Comparison of ENCODE assay signal across 17 cellular contexts in genomic region chr7:44432381-44432977, GRCh38. TPM values are rescaled to one million over a fixed set of nuclear protein-coding genes. Genes with fewer than 3 reads are reported as not detected.
DNase-seq lines count a peak whose midpoint lies in the region; ATAC-seq, FAIRE-seq and TF ChIP-seq lines count a peak whose summit lies in the region.
"Had no signal": no experiment of that assay in that cellular context is flagged by ENCODE, and none has a peak within 500 bp of the region (broad histone marks: within the 10 kb centered on the region; RNA-seq: fewer than 3 reads in every experiment).

No MANE protein-coding gene starts in this region.

- TF ChIP-seq POLR2A in ovary (IDR thresholded peaks at IDR 0.05) = no peak
- TF ChIP-seq POLR2A in Peyer's patch (IDR thresholded peaks at IDR 0.05) = no peak

- H3K36me3 ChIP-seq in bronchial epithelial cell (ENCODE audit: control insufficient read depth, insufficient read depth, low read length) = peaks cover 4% of the 10 kb centered on the region
- H3K36me3 ChIP-seq in ovary = no peaks in the 10 kb centered on the region
- no peaks in the 10 kb centered on the region for H3K36me3 ChIP-seq in Peyer's patch

- ATAC-seq in activated CD8-positive, alpha-beta T cell treated with anti-CD3 and anti-CD28 coated beads, Interleukin-2, amount 10 ng/mL, durations not matched to agents 7 days and 5 days = no peak
- no peak for ATAC-seq in activated CD8-positive, alpha-beta T cell treated with anti-CD3 and anti-CD28 coated beads for 36 hours
- ATAC-seq in HG03108 (IDR thresholded peaks at IDR 0.05; ENCODE audit: unreplicated experiment) = no peak
- ATAC-seq: SK-N-SH treated with all-trans-retinoic acid at 6 μM for 48 hours had no signal

- H3K4me3 Mint-ChIP-seq in activated CD8-positive, alpha-beta T cell treated with anti-CD3 and anti-CD28 coated beads, Interleukin-2, amount 10 ng/mL, durations not matched to agents 7 days and 5 days = no peak overlapping the region
- no peak overlapping the region for H3K4me3 Mint-ChIP-seq in activated CD8-positive, alpha-beta T cell treated with anti-CD3 and anti-CD28 coated beads for 36 hours
- H3K4me3 Mint-ChIP-seq: H9 had no signal

- TF ChIP-seq EP300 in ovary (IDR thresholded peaks at IDR 0.05) = no peak

- CTCF ChIA-PET in activated CD8-positive, alpha-beta T cell treated with anti-CD3 and anti-CD28 coated beads, Interleukin-2, amount 10 ng/mL, durations not matched to agents 7 days and 5 days (lab: Charles Lee) = interaction anchor here (0.6 to 2.4 kb wide), 5 partner anchors 9 to 45 kb away, joined by 3 to 8 read pairs (median 3); no protein-coding TSS in a partner anchor
- CTCF ChIA-PET in activated CD8-positive, alpha-beta T cell treated with anti-CD3 and anti-CD28 coated beads for 36 hours (lab: Charles Lee) = interaction anchor here (1.0 to 1.3 kb wide), 5 partner anchors 9 to 133 kb away, joined by 3 to 4 read pairs (median 3); no protein-coding TSS in a partner anchor

- 86 to 92% (median 92%) methylated on average over 6 of the region's 6 CpGs for WGBS in ovary, 3 donors

- H3K9me3 ChIP-seq in ovary (no peaks in the 10 kb centered on the region), Peyer's patch (no peaks in the 10 kb centered on the region)

- no peak overlapping the region for H3K4me3 ChIP-seq in bronchial epithelial cell (ENCODE audit: low read depth, low read length)
- H3K4me3 ChIP-seq in ovary = no peak overlapping the region
- no peak overlapping the region for H3K4me3 ChIP-seq in Peyer's patch

- peaks cover 16% of the 10 kb centered on the region for H3K4me1 Mint-ChIP-seq in activated CD8-positive, alpha-beta T cell treated with anti-CD3 and anti-CD28 coated beads, Interleukin-2, amount 10 ng/mL, durations not matched to agents 7 days and 5 days (ENCODE audit: low read depth)
- peaks cover 48% of the 10 kb centered on the region for H3K4me1 Mint-ChIP-seq in activated CD8-positive, alpha-beta T cell treated with anti-CD3 and anti-CD28 coated beads for 36 hours (ENCODE audit: low read depth)

- peak overlapping the region; percentile 18 for H3K27ac Mint-ChIP-seq in activated CD8-positive, alpha-beta T cell treated with anti-CD3 and anti-CD28 coated beads, Interleukin-2, amount 10 ng/mL, durations not matched to agents 7 days and 5 days
- no peak overlapping the region for H3K27ac Mint-ChIP-seq in activated CD8-positive, alpha-beta T cell treated with anti-CD3 and anti-CD28 coated beads for 36 hours
- H3K27ac Mint-ChIP-seq: H9 had no signal

- H3K36me3 Mint-ChIP-seq in activated CD8-positive, alpha-beta T cell treated with anti-CD3 and anti-CD28 coated beads, Interleukin-2, amount 10 ng/mL, durations not matched to agents 7 days and 5 days (ENCODE audit: low read depth) = peaks cover 12% of the 10 kb centered on the region
- H3K36me3 Mint-ChIP-seq in activated CD8-positive, alpha-beta T cell treated with anti-CD3 and anti-CD28 coated beads for 36 hours (ENCODE audit: low read depth) = peaks cover 14% of the 10 kb centered on the region

- intact Hi-C loops in activated CD8-positive, alpha-beta T cell treated with anti-CD3 and anti-CD28 coated beads for 36 hours (cut with micrococcal nuclease) = no loop called here
- intact Hi-C loops in ovary (cut with DNase I) = no loop called here

- peak; percentile 23 for FAIRE-seq in bronchial epithelial cell (lab: Jason Lieb, UNC)
- FAIRE-seq: A204.1 had no signal

- no peak for TF ChIP-seq CTCF in activated CD8-positive, alpha-beta T cell treated with anti-CD3 and anti-CD28 coated beads for 36 hours (IDR thresholded peaks at IDR 0.05)
- no peak for TF ChIP-seq CTCF in bronchial epithelial cell (IDR thresholded peaks at IDR 0.05; ENCODE audit: insufficient read depth, low read length, severe bottlenecking)
- TF ChIP-seq CTCF in ovary (IDR thresholded peaks at IDR 0.05) = no peak
- TF ChIP-seq CTCF in Peyer's patch (IDR thresholded peaks at IDR 0.05) = no peak

- POLR2A ChIA-PET in activated CD8-positive, alpha-beta T cell treated with anti-CD3 and anti-CD28 coated beads, Interleukin-2, amount 10 ng/mL, durations not matched to agents 7 days and 5 days (lab: Charles Lee) = no interaction called here
- POLR2A ChIA-PET in activated CD8-positive, alpha-beta T cell treated with anti-CD3 and anti-CD28 coated beads for 36 hours (lab: Charles Lee) = interaction anchor here (0.8 to 1.0 kb wide), 2 partner anchors 15 to 44 kb away, joined by 3 read pairs; no protein-coding TSS in a partner anchor

- H3K9me3 Mint-ChIP-seq in activated CD8-positive, alpha-beta T cell treated with anti-CD3 and anti-CD28 coated beads, Interleukin-2, amount 10 ng/mL, durations not matched to agents 7 days and 5 days (ENCODE audit: insufficient read depth) = no peaks in the 10 kb centered on the region
- no peaks in the 10 kb centered on the region for H3K9me3 Mint-ChIP-seq in activated CD8-positive, alpha-beta T cell treated with anti-CD3 and anti-CD28 coated beads for 36 hours
- H3K9me3 Mint-ChIP-seq: H9 had no signal

- DNase-seq in activated CD8-positive, alpha-beta T cell treated with anti-CD3 and anti-CD28 coated beads, Interleukin-2, amount 10 ng/mL, durations not matched to agents 7 days and 5 days = no peak
- DNase-seq in activated CD8-positive, alpha-beta T cell treated with anti-CD3 and anti-CD28 coated beads for 36 hours = no peak
- peak; percentile 6 for DNase-seq in MV-4-11 (lab: John Stamatoyannopoulos, UW)
- no peak for DNase-seq in bronchial epithelial cell (ENCODE audit: low read depth)
- peak; percentile 77 for DNase-seq in putamen (ENCODE audit: low spot score)
- DNase-seq in ovary = no peak
- no peak for DNase-seq in Peyer's patch
- DNase-seq: H9, KG1, NCI-H187 treated with DMSO at 0.1 percent for 48 hours, NCI-H446, NCI-H748 treated with DMSO at 0.1 percent for 48 hours, Right ventricle myocardium superior had no signal

- H3K27ac ChIP-seq in ovary (no peak overlapping the region), Peyer's patch (no peak overlapping the region)
- H3K27ac ChIP-seq: HL-60 had no signal

- H3K27me3 Mint-ChIP-seq in activated CD8-positive, alpha-beta T cell treated with anti-CD3 and anti-CD28 coated beads, Interleukin-2, amount 10 ng/mL, durations not matched to agents 7 days and 5 days (ENCODE audit: low read depth) = no peaks in the 10 kb centered on the region
- H3K27me3 Mint-ChIP-seq in activated CD8-positive, alpha-beta T cell treated with anti-CD3 and anti-CD28 coated beads for 36 hours = no peaks in the 10 kb centered on the region

- H3K27me3 ChIP-seq in bronchial epithelial cell (ENCODE audit: control insufficient read depth, insufficient read depth, low read length) (no peaks in the 10 kb centered on the region), ovary (no peaks in the 10 kb centered on the region), Peyer's patch (no peaks in the 10 kb centered on the region)

- H3K4me1 ChIP-seq in ovary (ENCODE audit: insufficient read depth) (no peaks in the 10 kb centered on the region), Peyer's patch (no peaks in the 10 kb centered on the region)

RNA-seq across cellular contexts. Expression of gene NUDCD3, which starts 58.0 kb away (rescaled TPM):
- 10 to 100 TPM; 80.7 to 84.0 TPM for total RNA-seq in activated CD8-positive, alpha-beta T cell treated with anti-CD3 and anti-CD28 coated beads, Interleukin-2, amount 10 ng/mL, durations not matched to agents 7 days and 5 days
- 100 to 1,000 TPM; 102 to 107 TPM for total RNA-seq in activated CD8-positive, alpha-beta T cell treated with anti-CD3 and anti-CD28 coated beads for 36 hours
- total RNA-seq in bronchial epithelial cell (59.0 and 85.6 TPM in 2 replicates), ovary (100 to 1,000 TPM in 5 of 7 donors, 10 to 100 TPM in 2; 32.1 to 117 (median 102) TPM), Peyer's patch (10 to 100 TPM; 32.9 to 61.9 (median 44.1) TPM)
- polyA plus RNA-seq in ovary = 100 to 1,000 TPM in 1 of 2 donors, 10 to 100 TPM in 1; 35.4 to 111 TPM

Comparison
In these comparisons a context has a peak if more than half of its experiments do, and no peak if none do; other contexts are left out.
1. DNase-seq: peak in MV-4-11 (single experiment) and putamen (single experiment); none in activated CD8-positive, alpha-beta T cell treated with anti-CD3 and anti-CD28 coated beads, Interleukin-2, amount 10 ng/mL, durations not matched to agents 7 days and 5 days (single experiment), activated CD8-positive, alpha-beta T cell treated with anti-CD3 and anti-CD28 coated beads for 36 hours (single experiment), bronchial epithelial cell (single experiment), ovary (0 of 5) and Peyer's patch (0 of 3).